1 cellular context compared by ENCODE assay signal in the genomic region with DNA sequence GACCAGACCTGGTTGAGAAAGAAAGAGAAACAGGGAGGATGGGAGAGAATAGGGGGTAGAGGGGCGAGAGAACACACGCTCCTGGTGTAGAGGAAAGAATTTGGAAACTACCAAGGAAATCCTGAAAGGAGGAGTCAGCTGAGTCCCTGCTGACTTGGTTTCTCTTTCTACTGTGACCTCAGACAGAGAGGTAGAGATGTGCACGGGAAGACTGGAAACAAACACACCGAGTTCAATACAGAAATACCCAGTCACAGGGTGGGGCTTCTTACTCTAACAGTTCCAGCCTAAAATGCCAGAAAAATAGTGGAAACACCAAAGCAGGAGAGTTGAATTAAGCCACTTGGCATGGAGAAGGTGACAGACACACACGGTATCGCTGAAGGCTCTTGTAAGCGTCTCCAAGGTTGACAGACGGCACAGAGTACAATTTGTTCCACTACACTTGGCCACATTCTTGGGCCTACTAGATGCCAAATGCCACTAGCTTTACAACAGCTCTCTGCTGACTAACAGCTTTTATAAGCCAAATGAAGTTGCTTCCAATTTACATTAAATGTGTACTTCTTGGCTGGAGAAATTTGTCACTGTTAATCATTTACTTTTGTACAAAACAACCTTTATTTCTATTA.
TF ChIP-seq lines count a peak whose summit lies in the region.

No MANE protein-coding gene starts in this region.

TF ChIP-seq in GM12878, 131 proteins besides CTCF, POLR2A, EP300 and RAD21 (continued from another document):
- TF ChIP-seq, protein P1, sequence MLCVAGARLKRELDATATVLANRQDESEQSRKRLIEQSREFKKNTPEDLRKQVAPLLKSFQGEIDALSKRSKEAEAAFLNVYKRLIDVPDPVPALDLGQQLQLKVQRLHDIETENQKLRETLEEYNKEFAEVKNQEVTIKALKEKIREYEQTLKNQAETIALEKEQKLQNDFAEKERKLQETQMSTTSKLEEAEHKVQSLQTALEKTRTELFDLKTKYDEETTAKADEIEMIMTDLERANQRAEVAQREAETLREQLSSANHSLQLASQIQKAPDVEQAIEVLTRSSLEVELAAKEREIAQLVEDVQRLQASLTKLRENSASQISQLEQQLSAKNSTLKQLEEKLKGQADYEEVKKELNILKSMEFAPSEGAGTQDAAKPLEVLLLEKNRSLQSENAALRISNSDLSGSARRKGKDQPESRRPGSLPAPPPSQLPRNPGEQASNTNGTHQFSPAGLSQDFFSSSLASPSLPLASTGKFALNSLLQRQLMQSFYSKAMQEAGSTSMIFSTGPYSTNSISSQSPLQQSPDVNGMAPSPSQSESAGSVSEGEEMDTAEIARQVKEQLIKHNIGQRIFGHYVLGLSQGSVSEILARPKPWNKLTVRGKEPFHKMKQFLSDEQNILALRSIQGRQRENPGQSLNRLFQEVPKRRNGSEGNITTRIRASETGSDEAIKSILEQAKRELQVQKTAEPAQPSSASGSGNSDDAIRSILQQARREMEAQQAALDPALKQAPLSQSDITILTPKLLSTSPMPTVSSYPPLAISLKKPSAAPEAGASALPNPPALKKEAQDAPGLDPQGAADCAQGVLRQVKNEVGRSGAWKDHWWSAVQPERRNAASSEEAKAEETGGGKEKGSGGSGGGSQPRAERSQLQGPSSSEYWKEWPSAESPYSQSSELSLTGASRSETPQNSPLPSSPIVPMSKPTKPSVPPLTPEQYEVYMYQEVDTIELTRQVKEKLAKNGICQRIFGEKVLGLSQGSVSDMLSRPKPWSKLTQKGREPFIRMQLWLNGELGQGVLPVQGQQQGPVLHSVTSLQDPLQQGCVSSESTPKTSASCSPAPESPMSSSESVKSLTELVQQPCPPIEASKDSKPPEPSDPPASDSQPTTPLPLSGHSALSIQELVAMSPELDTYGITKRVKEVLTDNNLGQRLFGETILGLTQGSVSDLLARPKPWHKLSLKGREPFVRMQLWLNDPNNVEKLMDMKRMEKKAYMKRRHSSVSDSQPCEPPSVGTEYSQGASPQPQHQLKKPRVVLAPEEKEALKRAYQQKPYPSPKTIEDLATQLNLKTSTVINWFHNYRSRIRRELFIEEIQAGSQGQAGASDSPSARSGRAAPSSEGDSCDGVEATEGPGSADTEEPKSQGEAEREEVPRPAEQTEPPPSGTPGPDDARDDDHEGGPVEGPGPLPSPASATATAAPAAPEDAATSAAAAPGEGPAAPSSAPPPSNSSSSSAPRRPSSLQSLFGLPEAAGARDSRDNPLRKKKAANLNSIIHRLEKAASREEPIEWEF (IDR thresholded peaks at IDR 0.05; ENCODE audit: insufficient replicate concordance, low read depth, low read length) = no peak
- TF ChIP-seq GATAD2B (conservative IDR thresholded peaks at IDR 0.05; ENCODE audit: low read depth) = no peak
- TF ChIP-seq, protein P2, sequence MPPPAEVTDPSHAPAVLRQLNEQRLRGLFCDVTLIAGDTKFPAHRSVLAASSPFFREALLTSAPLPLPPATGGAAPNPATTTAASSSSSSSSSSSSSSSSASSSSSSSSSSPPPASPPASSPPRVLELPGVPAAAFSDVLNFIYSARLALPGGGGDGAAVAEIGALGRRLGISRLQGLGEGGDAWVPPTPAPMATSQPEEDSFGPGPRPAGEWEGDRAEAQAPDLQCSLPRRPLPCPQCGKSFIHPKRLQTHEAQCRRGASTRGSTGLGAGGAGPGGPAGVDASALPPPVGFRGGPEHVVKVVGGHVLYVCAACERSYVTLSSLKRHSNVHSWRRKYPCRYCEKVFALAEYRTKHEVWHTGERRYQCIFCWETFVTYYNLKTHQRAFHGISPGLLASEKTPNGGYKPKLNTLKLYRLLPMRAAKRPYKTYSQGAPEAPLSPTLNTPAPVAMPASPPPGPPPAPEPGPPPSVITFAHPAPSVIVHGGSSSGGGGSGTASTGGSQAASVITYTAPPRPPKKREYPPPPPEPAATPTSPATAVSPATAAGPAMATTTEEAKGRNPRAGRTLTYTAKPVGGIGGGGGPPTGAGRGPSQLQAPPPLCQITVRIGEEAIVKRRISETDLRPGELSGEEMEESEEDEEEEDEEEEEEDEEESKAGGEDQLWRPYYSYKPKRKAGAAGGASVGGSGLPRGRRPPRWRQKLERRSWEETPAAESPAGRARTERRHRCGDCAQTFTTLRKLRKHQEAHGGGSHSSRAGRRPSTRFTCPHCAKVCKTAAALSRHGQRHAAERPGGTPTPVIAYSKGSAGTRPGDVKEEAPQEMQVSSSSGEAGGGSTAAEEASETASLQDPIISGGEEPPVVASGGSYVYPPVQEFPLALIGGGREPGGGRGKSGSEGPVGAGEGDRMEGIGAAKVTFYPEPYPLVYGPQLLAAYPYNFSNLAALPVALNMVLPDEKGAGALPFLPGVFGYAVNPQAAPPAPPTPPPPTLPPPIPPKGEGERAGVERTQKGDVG (CRISPR knock-in tag; IDR thresholded peaks at IDR 0.05) = no peak
- TF ChIP-seq, protein P3, sequence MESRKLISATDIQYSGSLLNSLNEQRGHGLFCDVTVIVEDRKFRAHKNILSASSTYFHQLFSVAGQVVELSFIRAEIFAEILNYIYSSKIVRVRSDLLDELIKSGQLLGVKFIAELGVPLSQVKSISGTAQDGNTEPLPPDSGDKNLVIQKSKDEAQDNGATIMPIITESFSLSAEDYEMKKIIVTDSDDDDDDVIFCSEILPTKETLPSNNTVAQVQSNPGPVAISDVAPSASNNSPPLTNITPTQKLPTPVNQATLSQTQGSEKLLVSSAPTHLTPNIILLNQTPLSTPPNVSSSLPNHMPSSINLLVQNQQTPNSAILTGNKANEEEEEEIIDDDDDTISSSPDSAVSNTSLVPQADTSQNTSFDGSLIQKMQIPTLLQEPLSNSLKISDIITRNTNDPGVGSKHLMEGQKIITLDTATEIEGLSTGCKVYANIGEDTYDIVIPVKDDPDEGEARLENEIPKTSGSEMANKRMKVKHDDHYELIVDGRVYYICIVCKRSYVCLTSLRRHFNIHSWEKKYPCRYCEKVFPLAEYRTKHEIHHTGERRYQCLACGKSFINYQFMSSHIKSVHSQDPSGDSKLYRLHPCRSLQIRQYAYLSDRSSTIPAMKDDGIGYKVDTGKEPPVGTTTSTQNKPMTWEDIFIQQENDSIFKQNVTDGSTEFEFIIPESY (IDR thresholded peaks at IDR 0.05) = no peak
- TF ChIP-seq ESRRA (IDR thresholded peaks at IDR 0.05; ENCODE audit: low read length) = no peak
- no peak for TF ChIP-seq SIN3A (IDR thresholded peaks at IDR 0.05; ENCODE audit: low read depth, low read length)
- TF ChIP-seq, protein P4, sequence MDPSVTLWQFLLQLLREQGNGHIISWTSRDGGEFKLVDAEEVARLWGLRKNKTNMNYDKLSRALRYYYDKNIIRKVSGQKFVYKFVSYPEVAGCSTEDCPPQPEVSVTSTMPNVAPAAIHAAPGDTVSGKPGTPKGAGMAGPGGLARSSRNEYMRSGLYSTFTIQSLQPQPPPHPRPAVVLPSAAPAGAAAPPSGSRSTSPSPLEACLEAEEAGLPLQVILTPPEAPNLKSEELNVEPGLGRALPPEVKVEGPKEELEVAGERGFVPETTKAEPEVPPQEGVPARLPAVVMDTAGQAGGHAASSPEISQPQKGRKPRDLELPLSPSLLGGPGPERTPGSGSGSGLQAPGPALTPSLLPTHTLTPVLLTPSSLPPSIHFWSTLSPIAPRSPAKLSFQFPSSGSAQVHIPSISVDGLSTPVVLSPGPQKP (IDR thresholded peaks at IDR 0.05; ENCODE audit: low read depth, low read length) = no peak
- no peak for TF ChIP-seq IRF4 (IDR thresholded peaks at IDR 0.05; ENCODE audit: low read depth, low read length)
- no peak for TF ChIP-seq SREBF2 (IDR thresholded peaks at IDR 0.05; ENCODE audit: low read length)
- TF ChIP-seq, protein P5, sequence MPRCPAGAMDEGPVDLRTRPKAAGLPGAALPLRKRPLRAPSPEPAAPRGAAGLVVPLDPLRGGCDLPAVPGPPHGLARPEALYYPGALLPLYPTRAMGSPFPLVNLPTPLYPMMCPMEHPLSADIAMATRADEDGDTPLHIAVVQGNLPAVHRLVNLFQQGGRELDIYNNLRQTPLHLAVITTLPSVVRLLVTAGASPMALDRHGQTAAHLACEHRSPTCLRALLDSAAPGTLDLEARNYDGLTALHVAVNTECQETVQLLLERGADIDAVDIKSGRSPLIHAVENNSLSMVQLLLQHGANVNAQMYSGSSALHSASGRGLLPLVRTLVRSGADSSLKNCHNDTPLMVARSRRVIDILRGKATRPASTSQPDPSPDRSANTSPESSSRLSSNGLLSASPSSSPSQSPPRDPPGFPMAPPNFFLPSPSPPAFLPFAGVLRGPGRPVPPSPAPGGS (IDR thresholded peaks at IDR 0.05; ENCODE audit: borderline replicate concordance, insufficient read depth, low read depth, low read length, poor library complexity, severe bottlenecking) = no peak
- TF ChIP-seq, protein P6, sequence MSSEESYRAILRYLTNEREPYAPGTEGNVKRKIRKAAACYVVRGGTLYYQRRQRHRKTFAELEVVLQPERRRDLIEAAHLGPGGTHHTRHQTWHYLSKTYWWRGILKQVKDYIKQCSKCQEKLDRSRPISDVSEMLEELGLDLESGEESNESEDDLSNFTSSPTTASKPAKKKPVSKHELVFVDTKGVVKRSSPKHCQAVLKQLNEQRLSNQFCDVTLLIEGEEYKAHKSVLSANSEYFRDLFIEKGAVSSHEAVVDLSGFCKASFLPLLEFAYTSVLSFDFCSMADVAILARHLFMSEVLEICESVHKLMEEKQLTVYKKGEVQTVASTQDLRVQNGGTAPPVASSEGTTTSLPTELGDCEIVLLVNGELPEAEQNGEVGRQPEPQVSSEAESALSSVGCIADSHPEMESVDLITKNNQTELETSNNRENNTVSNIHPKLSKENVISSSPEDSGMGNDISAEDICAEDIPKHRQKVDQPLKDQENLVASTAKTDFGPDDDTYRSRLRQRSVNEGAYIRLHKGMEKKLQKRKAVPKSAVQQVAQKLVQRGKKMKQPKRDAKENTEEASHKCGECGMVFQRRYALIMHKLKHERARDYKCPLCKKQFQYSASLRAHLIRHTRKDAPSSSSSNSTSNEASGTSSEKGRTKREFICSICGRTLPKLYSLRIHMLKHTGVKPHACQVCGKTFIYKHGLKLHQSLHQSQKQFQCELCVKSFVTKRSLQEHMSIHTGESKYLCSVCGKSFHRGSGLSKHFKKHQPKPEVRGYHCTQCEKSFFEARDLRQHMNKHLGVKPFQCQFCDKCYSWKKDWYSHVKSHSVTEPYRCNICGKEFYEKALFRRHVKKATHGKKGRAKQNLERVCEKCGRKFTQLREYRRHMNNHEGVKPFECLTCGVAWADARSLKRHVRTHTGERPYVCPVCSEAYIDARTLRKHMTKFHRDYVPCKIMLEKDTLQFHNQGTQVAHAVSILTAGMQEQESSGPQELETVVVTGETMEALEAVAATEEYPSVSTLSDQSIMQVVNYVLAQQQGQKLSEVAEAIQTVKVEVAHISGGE (CRISPR knock-in tag; IDR thresholded peaks at IDR 0.05) = no peak
- TF ChIP-seq, protein P7, sequence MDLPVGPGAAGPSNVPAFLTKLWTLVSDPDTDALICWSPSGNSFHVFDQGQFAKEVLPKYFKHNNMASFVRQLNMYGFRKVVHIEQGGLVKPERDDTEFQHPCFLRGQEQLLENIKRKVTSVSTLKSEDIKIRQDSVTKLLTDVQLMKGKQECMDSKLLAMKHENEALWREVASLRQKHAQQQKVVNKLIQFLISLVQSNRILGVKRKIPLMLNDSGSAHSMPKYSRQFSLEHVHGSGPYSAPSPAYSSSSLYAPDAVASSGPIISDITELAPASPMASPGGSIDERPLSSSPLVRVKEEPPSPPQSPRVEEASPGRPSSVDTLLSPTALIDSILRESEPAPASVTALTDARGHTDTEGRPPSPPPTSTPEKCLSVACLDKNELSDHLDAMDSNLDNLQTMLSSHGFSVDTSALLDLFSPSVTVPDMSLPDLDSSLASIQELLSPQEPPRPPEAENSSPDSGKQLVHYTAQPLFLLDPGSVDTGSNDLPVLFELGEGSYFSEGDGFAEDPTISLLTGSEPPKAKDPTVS (IDR thresholded peaks at IDR 0.05; ENCODE audit: low read depth, low read length) = no peak
- TF ChIP-seq STAT3 (IDR thresholded peaks at IDR 0.05; ENCODE audit: low read depth, low read length) = no peak
